Comparison of ENCODE assay signal across 16 cellular contexts in genomic region chr13:24032252-24032651, GRCh38.
DNase-seq lines count a peak whose midpoint lies in the region; ATAC-seq and TF ChIP-seq lines count a peak whose summit lies in the region.
"Had no signal": no experiment of that assay in that cellular context is flagged by ENCODE, and none has a peak within 500 bp of the region (broad histone marks: within the 10 kb centered on the region; RNA-seq: fewer than 3 reads in every experiment).

No MANE protein-coding gene starts in this region.

- no peak overlapping the region for H3K27ac ChIP-seq in gastrocnemius medialis

- no peaks in the 10 kb centered on the region for H3K27me3 ChIP-seq in adipocyte (replicated peaks; ENCODE audit: control insufficient read depth, insufficient read depth, low read length)
- no peaks in the 10 kb centered on the region for H3K27me3 ChIP-seq in gastrocnemius medialis

- H3K36me3 ChIP-seq in adipocyte (ENCODE audit: control insufficient read depth, insufficient read depth, low read length, severe bottlenecking) (no peaks in the 10 kb centered on the region), gastrocnemius medialis (no peaks in the 10 kb centered on the region)

- H3K9me3 ChIP-seq in adipocyte (ENCODE audit: control insufficient read depth, low read length): no peaks in the 10 kb centered on the region
- no peaks in the 10 kb centered on the region for H3K9me3 ChIP-seq in gastrocnemius medialis

- intact Hi-C loops in gastrocnemius medialis (cut with DNase I; ENCODE audit: low total_unique reads): no loop called here

- TF ChIP-seq POLR2A in gastrocnemius medialis (IDR thresholded peaks at IDR 0.05): no peak

- peak overlapping the region; percentile 85 for H3K9ac ChIP-seq in adipocyte (ENCODE audit: low read length)

- no peak for TF ChIP-seq CTCF in AG09309 (IDR thresholded peaks at IDR 0.05; ENCODE audit: control insufficient read depth, insufficient read depth, low read depth, low read length, missing control alignments)
- TF ChIP-seq CTCF in foreskin fibroblast (IDR thresholded peaks at IDR 0.05; ENCODE audit: low read depth, low read length): no peak
- TF ChIP-seq CTCF in gastrocnemius medialis (IDR thresholded peaks at IDR 0.05 in 4 of 5, conservative IDR thresholded peaks at IDR 0.05 in 1 of 5): no peak

- in situ Hi-C loops in gastrocnemius medialis (cut with MboI; ENCODE audit: low sequenced_read_pairs in 4 of 4): no loop called here

- no peak overlapping the region for H3K4me3 ChIP-seq in AG09309 (ENCODE audit: control insufficient read depth, low read depth, low read length)
- peak overlapping the region; percentile 68 for H3K4me3 ChIP-seq in adipocyte (ENCODE audit: low read length)
- no peak overlapping the region for H3K4me3 ChIP-seq in foreskin fibroblast (ENCODE audit: low read depth in 1 of 2, low read length in 2 of 2)
- H3K4me3 ChIP-seq in gastrocnemius medialis: no peak overlapping the region

- ATAC-seq in GM21390 (IDR thresholded peaks at IDR 0.05; ENCODE audit: unreplicated experiment): no peak
- no peak for ATAC-seq in HG03039 (IDR thresholded peaks at IDR 0.05; ENCODE audit: unreplicated experiment)
- ATAC-seq in HG03045 (IDR thresholded peaks at IDR 0.05; ENCODE audit: unreplicated experiment): no peak
- ATAC-seq in gastrocnemius medialis: no peak

- DNase-seq in AG09309 (ENCODE audit: low read depth) (peak; percentile 86), adipocyte (ENCODE audit: low read depth) (peak; percentile 86), foreskin fibroblast (peak; percentile 58 to 80), renal cortical epithelial cell (ENCODE audit: low read depth) (peak; percentile 66), gastrocnemius medialis (no peak)
- DNase-seq: activated naive CD4-positive, alpha-beta T cell treated with anti-CD3 and anti-CD28 coated beads, Interleukin-2, amount 10 ng/mL, durations not matched to agents 7 days and 5 days; DMS79 treated with DMSO at 0.1 percent for 48 hours; GOT3; islet precursor cell; Karpas-422; NCI-H1930; NCI-H82; SIG-M5 had no signal

- H3K4me1 ChIP-seq in adipocyte (ENCODE audit: control insufficient read depth, insufficient read depth, low read length) (peaks cover 51% of the 10 kb centered on the region), gastrocnemius medialis (peaks cover 0 to 3% of the 10 kb centered on the region in 2 donors)

Comparison
In these comparisons a context has a peak if more than half of its experiments do, and no peak if none do; other contexts are left out.
1. DNase-seq: peak in AG09309 (single experiment), adipocyte (single experiment), foreskin fibroblast (2 of 2) and renal cortical epithelial cell (single experiment); none in gastrocnemius medialis (0 of 2).